In the genomic region with DNA sequence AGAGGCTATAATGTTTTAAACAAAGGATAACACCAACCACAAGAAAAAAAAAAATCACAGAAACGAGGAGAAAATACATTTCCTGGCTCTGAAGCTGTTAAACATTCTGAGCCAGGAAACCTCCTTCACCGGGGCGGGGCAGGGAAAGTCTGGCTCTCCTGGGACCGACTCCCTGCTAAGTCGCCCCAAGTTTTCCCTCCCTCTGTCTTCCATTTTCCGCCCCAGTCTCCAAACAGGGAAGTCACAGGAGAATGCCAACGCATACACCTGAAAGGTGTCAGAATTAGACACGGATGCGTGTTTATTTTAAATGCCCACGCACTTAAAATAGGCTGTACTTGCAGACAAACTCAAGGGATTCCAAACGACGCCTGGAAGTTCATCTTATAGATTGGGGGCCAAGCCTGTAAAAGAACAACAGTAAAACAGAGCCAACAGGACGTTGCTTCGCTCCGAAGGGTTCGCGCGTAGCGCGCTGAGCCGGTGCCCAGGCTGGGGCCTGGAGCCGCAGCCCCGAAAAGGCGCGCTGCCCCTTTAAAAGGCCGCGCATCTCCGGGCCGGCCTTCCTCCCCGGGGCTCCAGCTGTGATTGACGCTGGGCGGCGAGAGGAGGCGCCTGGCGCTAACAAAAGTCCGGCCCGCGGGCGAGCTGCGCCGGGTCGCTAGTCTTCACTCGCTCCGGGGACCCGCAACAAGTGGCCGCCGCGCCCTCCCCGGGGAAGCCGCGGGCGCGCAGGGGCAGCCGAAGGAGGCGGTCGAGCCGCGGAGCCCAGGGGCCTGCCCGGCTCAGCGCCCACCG, we compare ENCODE assay signal across 10 cellular contexts. TPM values are rescaled to one million over a fixed set of nuclear protein-coding genes. Genes with fewer than 3 reads are reported as not detected.
DNase-seq lines count a peak whose midpoint lies in the region; ATAC-seq and TF ChIP-seq lines count a peak whose summit lies in the region.
"Had no signal": no experiment of that assay in that cellular context is flagged by ENCODE, and none has a peak within 500 bp of the region (broad histone marks: within the 10 kb centered on the region; RNA-seq: fewer than 3 reads in every experiment).

A gene (plus strand): TSS at position 653 of the 798 bp plus-strand sequence.

- DNase-seq in BJ (ENCODE audit: low read depth): no peak
- DNase-seq in WTC11 (ENCODE audit: low spot score): peak; percentile 83
- DNase-seq in heart right ventricle: peak; percentile 86 to 87
- DNase-seq in trophoblast cell: peak in 1 of 2 donors; percentile 36
- no peak for DNase-seq in GM19238 (ENCODE audit: insufficient read length, low spot score)
- no peak for DNase-seq in activated T-helper 1 cell treated with anti-CD3 and anti-CD28 coated beads, Interleukin-12 subunit alpha, Interleukin-12 subunit beta, Interleukin-2, Interleukin-4 antibody, amounts not matched to agents 30 ng/mL and 10 ng/mL and 1 ng/mL, durations not matched to agents 14 hours and 24 hours and 36 hours (ENCODE audit: low spot score)
- DNase-seq: naive B cell had no signal

- peak within 1 kb of the TSS; percentile 89 for H3K4me3 Mint-ChIP-seq in WTC11
- H3K4me3 Mint-ChIP-seq in activated T-helper 1 cell treated with anti-CD3 and anti-CD28 coated beads, Interleukin-12 subunit alpha, Interleukin-12 subunit beta, Interleukin-2, Interleukin-4 antibody, amounts not matched to agents 30 ng/mL and 10 ng/mL and 1 ng/mL, durations not matched to agents 14 hours and 24 hours and 36 hours: no peak within 1 kb of the TSS
- H3K4me3 Mint-ChIP-seq: naive B cell had no signal

- H3K27ac Mint-ChIP-seq in WTC11: peak within 1 kb of the TSS; percentile 93
- no peak within 1 kb of the TSS for H3K27ac Mint-ChIP-seq in activated T-helper 1 cell treated with anti-CD3 and anti-CD28 coated beads, Interleukin-12 subunit alpha, Interleukin-12 subunit beta, Interleukin-2, Interleukin-4 antibody, amounts not matched to agents 30 ng/mL and 10 ng/mL and 1 ng/mL, durations not matched to agents 14 hours and 24 hours and 36 hours

- H4K8ac ChIP-seq in trophoblast cell (ENCODE audit: low read depth, low read length): peak within 1 kb of the TSS; percentile 80

- H3K4me1 Mint-ChIP-seq in WTC11: peaks cover 56% of the 10 kb centered on the region
- no peaks in the 10 kb centered on the region for H3K4me1 Mint-ChIP-seq in activated T-helper 1 cell treated with anti-CD3 and anti-CD28 coated beads, Interleukin-12 subunit alpha, Interleukin-12 subunit beta, Interleukin-2, Interleukin-4 antibody, amounts not matched to agents 30 ng/mL and 10 ng/mL and 1 ng/mL, durations not matched to agents 14 hours and 24 hours and 36 hours (ENCODE audit: low read depth)

- no peak within 1 kb of the TSS for H2AK5ac ChIP-seq in trophoblast cell (ENCODE audit: low read length)

- H4K12ac ChIP-seq in trophoblast cell (ENCODE audit: low read depth, low read length): peak within 1 kb of the TSS; percentile 51

- H3K79me1 ChIP-seq in trophoblast cell (ENCODE audit: low read length): peaks cover 8% of the 10 kb centered on the region

- H3K79me2 ChIP-seq in trophoblast cell (ENCODE audit: control insufficient read depth, insufficient read depth, low read length, poor library complexity): peaks cover 2% of the 10 kb centered on the region

- H3K4me1 ChIP-seq in heart right ventricle (peaks cover 3 to 35% (median 26%) of the 10 kb centered on the region in 9 donors), trophoblast cell (ENCODE audit: control insufficient read depth in 1 of 2, insufficient read depth in 2 of 2, low read length in 2 of 2) (no peaks in the 10 kb centered on the region)

- intact Hi-C loops in heart right ventricle (cut with DNase I): loop anchor here in 8 of 10 donors (2.0 to 10.0 kb wide), 7 partner anchors 125 to 325 kb away; no protein-coding TSS in a partner anchor
- intact Hi-C loops in activated T-helper 1 cell treated with anti-CD3 and anti-CD28 coated beads, Interleukin-12 subunit alpha, Interleukin-12 subunit beta, Interleukin-2, Interleukin-4 antibody, amounts not matched to agents 30 ng/mL and 10 ng/mL and 1 ng/mL, durations not matched to agents 14 hours and 24 hours and 36 hours (cut with micrococcal nuclease): no loop called here

- H3K9me3 ChIP-seq in heart right ventricle (no peaks in the 10 kb centered on the region), trophoblast cell (ENCODE audit: insufficient read depth, low read depth, low read length) (no peaks in the 10 kb centered on the region)

- peak within 1 kb of the TSS; percentile 32 for H4K91ac ChIP-seq in trophoblast cell (ENCODE audit: low read depth, low read length)

- TF ChIP-seq CTCF in BJ (IDR thresholded peaks at IDR 0.05; ENCODE audit: insufficient read depth, low read depth, low read length) (peak; percentile 49), WTC11 (IDR thresholded peaks at IDR 0.05) (no peak), heart right ventricle (IDR thresholded peaks at IDR 0.05) (peak in 7 of 9 donors; percentile 6 to 62 (median 39))

- H2BK12ac ChIP-seq in trophoblast cell (ENCODE audit: low read length): peak within 1 kb of the TSS; percentile 45

- ATAC-seq in HG02798 (IDR thresholded peaks at IDR 0.05; ENCODE audit: poor library complexity, unreplicated experiment) (peak; percentile 74), WTC11 (peak; percentile 74), heart right ventricle (peak; percentile 88 to 94 (median 92)), GM21737 (IDR thresholded peaks at IDR 0.05; ENCODE audit: unreplicated experiment) (no peak)
- ATAC-seq: HCT116 had no signal

- H2BK5ac ChIP-seq in trophoblast cell (ENCODE audit: low read depth, low read length, poor library complexity): peak within 1 kb of the TSS; percentile 13

- POLR2A ChIA-PET in BJ (lab: Charles Lee) (interaction anchor here (1.6 kb wide), 1 partner anchor 10 kb away, joined by 4 read pairs; no protein-coding TSS in a partner anchor), WTC11 (lab: Charles Lee) (interaction anchor here (1.1 kb wide), 1 partner anchor 38 kb away, joined by 3 read pairs; no protein-coding TSS in a partner anchor)

- peak within 1 kb of the TSS; percentile 12 for H2BK120ac ChIP-seq in trophoblast cell (ENCODE audit: insufficient read depth, low read length, poor library complexity)

- peak within 1 kb of the TSS; percentile 68 for H3K18ac ChIP-seq in trophoblast cell (ENCODE audit: low read length)

- peak within 1 kb of the TSS; percentile 77 for H3K4me3 ChIP-seq in BJ (ENCODE audit: low read depth, low read length)
- H3K4me3 ChIP-seq in heart right ventricle: peak within 1 kb of the TSS; percentile 71 to 96 (median 82)
- H3K4me3 ChIP-seq in trophoblast cell (ENCODE audit: low read depth, low read length): peak within 1 kb of the TSS; percentile 95

- H3K27me3 ChIP-seq in BJ (ENCODE audit: control insufficient read depth, insufficient read depth, low read length): no peaks in the 10 kb centered on the region
- peaks cover 0 to 26% (median 0%) of the 10 kb centered on the region in 7 donors for H3K27me3 ChIP-seq in heart right ventricle
- no peaks in the 10 kb centered on the region for H3K27me3 ChIP-seq in trophoblast cell (ENCODE audit: insufficient read depth, low read length)

- H3K23ac ChIP-seq in trophoblast cell (ENCODE audit: low read length): no peak within 1 kb of the TSS

- H3K4me2 ChIP-seq in trophoblast cell (ENCODE audit: low read length): peak within 1 kb of the TSS; percentile 100

- no peaks in the 10 kb centered on the region for H3K36me3 ChIP-seq in BJ (ENCODE audit: control insufficient read depth, insufficient read depth, low read length)
- peaks cover 0 to 6% (median 0%) of the 10 kb centered on the region in 9 donors for H3K36me3 ChIP-seq in heart right ventricle
- peaks cover 0 to 4% of the 10 kb centered on the region in 2 experiments for H3K36me3 ChIP-seq in trophoblast cell (ENCODE audit: control insufficient read depth in 1 of 2, insufficient read depth in 2 of 2, low read length in 2 of 2)

- CTCF ChIA-PET in BJ (lab: Yijun Ruan, JAX): interaction anchor here (0.6 to 4.8 kb wide), 5 partner anchors 109 to 495 kb away, joined by 3 to 20 read pairs (median 11); no protein-coding TSS in a partner anchor
- CTCF ChIA-PET in WTC11 (lab: Charles Lee): no interaction called here

- peak within 1 kb of the TSS; percentile 83 to 97 (median 90) for H3K27ac ChIP-seq in heart right ventricle
- H3K27ac ChIP-seq in trophoblast cell (ENCODE audit: low read depth, low read length): no peak within 1 kb of the TSS

- H3K27me3 Mint-ChIP-seq in WTC11 (ENCODE audit: low read depth): no peaks in the 10 kb centered on the region; the same call in 1 of the 2 replicates
- H3K27me3 Mint-ChIP-seq in activated T-helper 1 cell treated with anti-CD3 and anti-CD28 coated beads, Interleukin-12 subunit alpha, Interleukin-12 subunit beta, Interleukin-2, Interleukin-4 antibody, amounts not matched to agents 30 ng/mL and 10 ng/mL and 1 ng/mL, durations not matched to agents 14 hours and 24 hours and 36 hours (ENCODE audit: insufficient read depth): peaks cover 27% of the 10 kb centered on the region

- peak within 1 kb of the TSS; percentile 87 for H3K9ac ChIP-seq in trophoblast cell (ENCODE audit: low read length)

- H3K14ac ChIP-seq in trophoblast cell (ENCODE audit: low read length): peak within 1 kb of the TSS; percentile 68

- WGBS in heart right ventricle, 2 donors: 0% methylated on average over 57 to 61 of the region's 61 CpGs
- WGBS in trophoblast cell (ENCODE audit: extremely low coverage, insufficient coverage, insufficient read length): no CpG with 5 or more reads among the region's 61 CpGs

- H3K36me3 Mint-ChIP-seq in WTC11: 0 out of 2 replicates have a peak, but pooled peaks cover 5% of the 10 kb centered on the region
- H3K36me3 Mint-ChIP-seq in activated T-helper 1 cell treated with anti-CD3 and anti-CD28 coated beads, Interleukin-12 subunit alpha, Interleukin-12 subunit beta, Interleukin-2, Interleukin-4 antibody, amounts not matched to agents 30 ng/mL and 10 ng/mL and 1 ng/mL, durations not matched to agents 14 hours and 24 hours and 36 hours (ENCODE audit: low read depth): no peaks in the 10 kb centered on the region

- peak within 1 kb of the TSS; percentile 95 for H2AFZ ChIP-seq in trophoblast cell (ENCODE audit: insufficient read depth, low read length, poor library complexity)

- peak within 1 kb of the TSS; percentile 9 for H3K4ac ChIP-seq in trophoblast cell (ENCODE audit: low read depth, low read length)

- no peaks in the 10 kb centered on the region for H3K9me3 Mint-ChIP-seq in WTC11
- H3K9me3 Mint-ChIP-seq in activated T-helper 1 cell treated with anti-CD3 and anti-CD28 coated beads, Interleukin-12 subunit alpha, Interleukin-12 subunit beta, Interleukin-2, Interleukin-4 antibody, amounts not matched to agents 30 ng/mL and 10 ng/mL and 1 ng/mL, durations not matched to agents 14 hours and 24 hours and 36 hours: no peaks in the 10 kb centered on the region

TF ChIP-seq in WTC11, 78 proteins besides CTCF, POLR2A, EP300 and RAD21 (continues in another document):
- TF ChIP-seq FOXK1 (CRISPR knock-in tag; IDR thresholded peaks at IDR 0.05): no peak

RNA-seq across cellular contexts. Expression of the gene that starts here (rescaled TPM):
- polyA plus RNA-seq in BJ (2011; rRNA removed) (17.9 and 23.2 TPM in 2 replicates), heart right ventricle (1 to 10 TPM; 8.7 to 9.3 TPM)
- 33.2 and 36.8 TPM in 2 replicates for polyA minus RNA-seq in BJ (2011; rRNA and poly(A)+ RNA removed)
- total RNA-seq in WTC11 (2021) (13.8 to 15.9 TPM (median 14.4 TPM) in 3 replicates), heart right ventricle (10 to 100 TPM; 10.5 to 33.4 (median 23.6) TPM)
- polyA plus RNA-seq in trophoblast cell (2013): 10.0 and 10.1 TPM in 2 replicates
- total RNA-seq in activated T-helper 1 cell treated with anti-CD3 and anti-CD28 coated beads, Interleukin-12 subunit alpha, Interleukin-12 subunit beta, Interleukin-2, Interleukin-4 antibody, amounts not matched to agents 30 ng/mL and 10 ng/mL and 1 ng/mL, durations not matched to agents 14 hours and 24 hours and 36 hours: not detected in 2 replicates

Comparison
In these comparisons a context has a peak if more than half of its experiments do, and no peak if none do; other contexts are left out.
1. RNA of the gene that starts here (total RNA-seq): 10.5 to 33.4 TPM in heart right ventricle and 13.8 to 15.9 TPM in WTC11; not detected in activated T-helper 1 cell treated with anti-CD3 and anti-CD28 coated beads, Interleukin-12 subunit alpha, Interleukin-12 subunit beta, Interleukin-2, Interleukin-4 antibody, amounts not matched to agents 30 ng/mL and 10 ng/mL and 1 ng/mL, durations not matched to agents 14 hours and 24 hours and 36 hours; every median in the first group is over 10 times any median in the second.
2. DNase-seq: peak in WTC11 (single experiment) and heart right ventricle (2 of 2); none in BJ (single experiment), GM19238 (single experiment) and activated T-helper 1 cell treated with anti-CD3 and anti-CD28 coated beads, Interleukin-12 subunit alpha, Interleukin-12 subunit beta, Interleukin-2, Interleukin-4 antibody, amounts not matched to agents 30 ng/mL and 10 ng/mL and 1 ng/mL, durations not matched to agents 14 hours and 24 hours and 36 hours (single experiment).
3. Peak in every context shown above with its lines, with median percentiles within 50 percentile points of each other: H3K4me3 ChIP-seq.